In the genomic region with DNA sequence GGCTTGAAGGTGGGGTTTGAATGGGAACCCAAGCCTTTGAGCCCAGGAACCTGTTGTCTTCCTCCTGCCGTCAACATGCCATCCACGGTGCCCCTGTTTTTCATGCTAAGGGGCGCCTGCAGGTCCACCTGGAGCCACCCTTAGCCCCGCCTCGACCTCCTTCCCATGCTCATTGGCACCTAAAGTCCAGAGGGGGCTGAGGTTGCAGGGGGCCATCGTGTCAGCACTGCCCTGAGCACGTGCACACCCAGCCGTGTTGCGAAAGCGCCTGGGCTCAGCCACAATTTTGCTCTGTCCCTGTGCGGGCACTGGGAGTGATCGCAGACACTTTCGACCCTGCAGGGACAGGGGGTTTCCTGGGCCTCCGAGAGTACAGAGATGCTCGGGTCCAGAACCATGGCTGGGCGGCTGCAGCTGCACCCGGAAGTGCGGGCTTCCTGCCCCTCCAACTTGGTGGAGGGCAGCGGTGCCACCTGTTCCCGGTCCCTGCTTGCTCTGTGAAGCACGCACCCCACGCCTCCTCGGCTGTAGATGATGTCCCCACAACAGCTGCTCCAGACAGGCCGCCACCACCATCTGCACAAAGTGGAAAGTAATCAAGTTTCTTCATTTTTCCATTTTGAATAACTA, we compare ENCODE assay signal across 21 cellular contexts.
"Had no signal": no experiment of that assay in that cellular context is flagged by ENCODE, and none has a peak within 500 bp of the region (broad histone marks: within the 10 kb centered on the region; RNA-seq: fewer than 3 reads in every experiment).

No MANE protein-coding gene starts in this region.

- H3K27ac ChIP-seq: epithelial cell of prostate, esophagus muscularis mucosa, gastrocnemius medialis, ovary, right lobe of liver, stomach, thoracic aorta, transverse colon had no signal

- H3K9me3 ChIP-seq: esophagus muscularis mucosa, gastrocnemius medialis, ovary, right lobe of liver, thoracic aorta, transverse colon had no signal

- H3K4me1 Mint-ChIP-seq: natural killer cell, neural crest cell had no signal

- H3K4me3 ChIP-seq: esophagus muscularis mucosa, gastrocnemius medialis, ovary, right lobe of liver, stomach, thoracic aorta, transverse colon had no signal

- H3K36me3 ChIP-seq: esophagus muscularis mucosa, gastrocnemius medialis, ovary, right lobe of liver, stomach, thoracic aorta, transverse colon had no signal

- H3K27me3 ChIP-seq: esophagus muscularis mucosa, gastrocnemius medialis, ovary, right lobe of liver, stomach, transverse colon had no signal

- H3K9me3 Mint-ChIP-seq: neural crest cell had no signal

- H3K4me1 ChIP-seq: esophagus muscularis mucosa, gastrocnemius medialis, right lobe of liver, stomach, transverse colon had no signal

- H3K4me3 Mint-ChIP-seq: effector memory CD8-positive, alpha-beta T cell; natural killer cell; neural crest cell had no signal

- H3K27me3 Mint-ChIP-seq: effector memory CD8-positive, alpha-beta T cell; progenitor cell of endocrine pancreas had no signal

- H3K27ac Mint-ChIP-seq: effector memory CD8-positive, alpha-beta T cell; natural killer cell; progenitor cell of endocrine pancreas had no signal

- DNase-seq: central memory CD4-positive, alpha-beta T cell; effector memory CD8-positive, alpha-beta T cell; gastrocnemius medialis; glutamatergic neuron; left colon; mammary epithelial cell; natural killer cell; nucleus accumbens; ovary; stimulated activated CD4-positive, alpha-beta T cell treated with anti-CD3 and anti-CD28 coated beads, Interleukin-15, amount 100 ng/mL, for 24 hours; stimulated activated CD4-positive, alpha-beta T cell treated with anti-CD3 and anti-CD28 coated beads, Interleukin-1b, Interleukin-23, amount 100 ng/mL, for 48 hours; stimulated activated naive CD4-positive, alpha-beta T cell; stomach; substantia nigra; transverse colon had no signal

- ATAC-seq: effector memory CD8-positive, alpha-beta T cell; gastrocnemius medialis; natural killer cell had no signal
